Comparison of ENCODE assay signal across 1 cellular context in the genomic region with DNA sequence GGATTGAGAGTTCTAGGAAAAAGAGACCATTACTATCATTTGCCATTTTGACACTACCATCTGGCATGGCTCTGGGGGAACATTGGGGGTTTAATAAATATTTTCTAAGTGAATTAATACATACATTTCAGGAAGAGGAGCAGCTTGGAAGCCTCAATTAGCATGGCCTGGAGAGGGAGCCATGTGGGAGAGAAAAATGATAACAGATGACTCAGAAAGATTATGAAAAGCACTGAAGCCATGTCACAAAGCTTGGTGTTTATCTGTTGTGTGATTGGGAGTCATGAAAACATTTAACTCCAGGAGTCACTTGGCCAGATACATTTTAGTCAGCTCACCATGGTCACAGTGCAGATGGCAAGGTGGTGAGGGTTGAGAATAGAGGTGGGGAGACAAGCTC.
TF ChIP-seq lines count a peak whose summit lies in the region.

No MANE protein-coding gene starts in this region.

TF ChIP-seq in SK-N-SH, 30 proteins besides CTCF, POLR2A, EP300 and RAD21 (continued from another document):
- TF ChIP-seq, protein P1, sequence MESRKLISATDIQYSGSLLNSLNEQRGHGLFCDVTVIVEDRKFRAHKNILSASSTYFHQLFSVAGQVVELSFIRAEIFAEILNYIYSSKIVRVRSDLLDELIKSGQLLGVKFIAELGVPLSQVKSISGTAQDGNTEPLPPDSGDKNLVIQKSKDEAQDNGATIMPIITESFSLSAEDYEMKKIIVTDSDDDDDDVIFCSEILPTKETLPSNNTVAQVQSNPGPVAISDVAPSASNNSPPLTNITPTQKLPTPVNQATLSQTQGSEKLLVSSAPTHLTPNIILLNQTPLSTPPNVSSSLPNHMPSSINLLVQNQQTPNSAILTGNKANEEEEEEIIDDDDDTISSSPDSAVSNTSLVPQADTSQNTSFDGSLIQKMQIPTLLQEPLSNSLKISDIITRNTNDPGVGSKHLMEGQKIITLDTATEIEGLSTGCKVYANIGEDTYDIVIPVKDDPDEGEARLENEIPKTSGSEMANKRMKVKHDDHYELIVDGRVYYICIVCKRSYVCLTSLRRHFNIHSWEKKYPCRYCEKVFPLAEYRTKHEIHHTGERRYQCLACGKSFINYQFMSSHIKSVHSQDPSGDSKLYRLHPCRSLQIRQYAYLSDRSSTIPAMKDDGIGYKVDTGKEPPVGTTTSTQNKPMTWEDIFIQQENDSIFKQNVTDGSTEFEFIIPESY (IDR thresholded peaks at IDR 0.05; ENCODE audit: borderline replicate concordance, low read depth): no peak
- TF ChIP-seq MXI1 (IDR thresholded peaks at IDR 0.05; ENCODE audit: low read depth, low read length): 0 out of 2 replicates have a peak, but pooled peaks have one; percentile 39
